Comparison of ENCODE assay signal across 1 cellular context in the genomic region with DNA sequence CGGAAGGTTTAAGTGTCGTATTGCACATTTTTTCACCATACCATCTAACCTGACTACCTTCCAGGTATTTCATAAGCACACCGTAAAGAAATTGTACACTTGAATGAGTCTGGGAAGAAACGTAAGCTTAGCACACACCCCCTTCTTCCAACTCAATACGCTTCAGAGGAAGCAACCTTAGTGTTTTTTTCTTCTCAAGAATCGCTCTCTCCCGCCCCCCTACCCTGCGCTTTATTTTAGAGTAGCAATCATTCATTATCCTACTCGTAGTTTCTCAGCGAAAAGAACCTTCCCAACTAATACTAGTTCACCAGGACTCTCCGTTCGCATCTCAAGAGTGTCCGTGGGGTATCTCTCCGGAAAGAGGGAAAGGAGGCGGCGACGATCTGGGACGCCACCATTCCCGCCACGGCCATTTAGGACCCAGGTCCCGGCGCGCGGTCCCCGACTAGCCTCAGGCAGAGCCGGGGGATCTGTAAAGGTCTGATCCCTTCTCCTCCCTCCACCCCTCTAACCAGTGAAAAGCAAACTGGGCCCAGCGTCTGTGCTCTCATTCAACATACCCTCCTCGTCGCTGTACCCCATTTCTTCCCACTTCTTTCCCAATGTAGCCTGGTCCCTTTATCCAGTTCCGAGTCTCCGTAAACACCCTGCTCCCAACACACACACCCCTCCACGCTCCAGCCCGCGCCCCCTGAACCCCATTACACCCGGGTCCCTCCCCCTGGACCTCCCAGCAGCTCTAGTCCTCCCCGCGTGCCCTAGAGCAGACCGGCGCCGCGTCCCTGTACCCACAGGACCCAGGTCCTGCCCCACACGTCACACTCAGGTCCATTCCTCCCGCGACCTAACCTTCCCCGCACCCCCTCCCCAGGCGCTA.
TF ChIP-seq lines count a peak whose summit lies in the region.

No MANE protein-coding gene starts in this region.

TF ChIP-seq in HEK293, 187 proteins besides CTCF, POLR2A, EP300 and RAD21 (continued from another document and continues in another):
- TF ChIP-seq, protein P1, sequence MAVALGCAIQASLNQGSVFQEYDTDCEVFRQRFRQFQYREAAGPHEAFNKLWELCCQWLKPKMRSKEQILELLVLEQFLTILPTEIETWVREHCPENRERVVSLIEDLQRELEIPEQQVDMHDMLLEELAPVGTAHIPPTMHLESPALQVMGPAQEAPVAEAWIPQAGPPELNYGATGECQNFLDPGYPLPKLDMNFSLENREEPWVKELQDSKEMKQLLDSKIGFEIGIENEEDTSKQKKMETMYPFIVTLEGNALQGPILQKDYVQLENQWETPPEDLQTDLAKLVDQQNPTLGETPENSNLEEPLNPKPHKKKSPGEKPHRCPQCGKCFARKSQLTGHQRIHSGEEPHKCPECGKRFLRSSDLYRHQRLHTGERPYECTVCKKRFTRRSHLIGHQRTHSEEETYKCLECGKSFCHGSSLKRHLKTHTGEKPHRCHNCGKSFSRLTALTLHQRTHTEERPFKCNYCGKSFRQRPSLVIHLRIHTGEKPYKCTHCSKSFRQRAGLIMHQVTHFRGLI (tag by site-specific recombination; IDR thresholded peaks at IDR 0.05) = no peak
- TF ChIP-seq ZNF10 (tag by site-specific recombination; IDR thresholded peaks at IDR 0.05) = no peak; the same call in 1 of the 2 replicates
- TF ChIP-seq MYNN (tag by site-specific recombination; IDR thresholded peaks at IDR 0.05; ENCODE audit: borderline replicate concordance) = no peak
- peak; percentile 22; the same call in 1 of the 2 replicates for TF ChIP-seq PRDM1 (tag by site-specific recombination; IDR thresholded peaks at IDR 0.05)
- TF ChIP-seq BCL11B (tag by site-specific recombination; IDR thresholded peaks at IDR 0.05; ENCODE audit: low read depth) = no peak
- TF ChIP-seq, protein P2, sequence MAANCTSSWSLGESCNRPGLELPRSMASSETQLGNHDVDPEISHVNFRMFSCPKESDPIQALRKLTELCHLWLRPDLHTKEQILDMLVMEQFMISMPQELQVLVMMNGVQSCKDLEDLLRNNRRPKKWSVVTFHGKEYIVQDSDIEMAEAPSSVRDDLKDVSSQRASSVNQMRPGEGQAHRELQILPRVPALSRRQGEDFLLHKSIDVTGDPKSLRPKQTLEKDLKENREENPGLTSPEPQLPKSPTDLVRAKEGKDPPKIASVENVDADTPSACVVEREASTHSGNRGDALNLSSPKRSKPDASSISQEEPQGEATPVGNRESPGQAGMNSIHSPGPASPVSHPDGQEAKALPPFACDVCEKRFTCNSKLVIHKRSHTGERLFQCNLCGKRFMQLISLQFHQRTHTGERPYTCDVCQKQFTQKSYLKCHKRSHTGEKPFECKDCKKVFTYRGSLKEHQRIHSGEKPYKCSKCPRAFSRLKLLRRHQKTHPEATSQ (tag by site-specific recombination; IDR thresholded peaks at IDR 0.05) = no peak; the same call in 1 of the 2 replicates
- 0 out of 2 replicates have a peak, but pooled peaks have one; percentile 8 for TF ChIP-seq ZFHX2 (tag by site-specific recombination; conservative IDR thresholded peaks at IDR 0.05)
- TF ChIP-seq, protein P3, sequence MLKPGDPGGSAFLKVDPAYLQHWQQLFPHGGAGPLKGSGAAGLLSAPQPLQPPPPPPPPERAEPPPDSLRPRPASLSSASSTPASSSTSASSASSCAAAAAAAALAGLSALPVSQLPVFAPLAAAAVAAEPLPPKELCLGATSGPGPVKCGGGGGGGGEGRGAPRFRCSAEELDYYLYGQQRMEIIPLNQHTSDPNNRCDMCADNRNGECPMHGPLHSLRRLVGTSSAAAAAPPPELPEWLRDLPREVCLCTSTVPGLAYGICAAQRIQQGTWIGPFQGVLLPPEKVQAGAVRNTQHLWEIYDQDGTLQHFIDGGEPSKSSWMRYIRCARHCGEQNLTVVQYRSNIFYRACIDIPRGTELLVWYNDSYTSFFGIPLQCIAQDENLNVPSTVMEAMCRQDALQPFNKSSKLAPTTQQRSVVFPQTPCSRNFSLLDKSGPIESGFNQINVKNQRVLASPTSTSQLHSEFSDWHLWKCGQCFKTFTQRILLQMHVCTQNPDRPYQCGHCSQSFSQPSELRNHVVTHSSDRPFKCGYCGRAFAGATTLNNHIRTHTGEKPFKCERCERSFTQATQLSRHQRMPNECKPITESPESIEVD (tag by site-specific recombination; IDR thresholded peaks at IDR 0.05) = no peak
- TF ChIP-seq ZNF140 (tag by site-specific recombination; IDR thresholded peaks at IDR 0.05) = no peak
- TF ChIP-seq ZNF184 (tag by site-specific recombination; IDR thresholded peaks at IDR 0.05) = no peak
- TF ChIP-seq HOXA7 (CRISPR knock-in tag; IDR thresholded peaks at IDR 0.05; ENCODE audit: borderline replicate concordance) = no peak
- TF ChIP-seq ZNF707 (tag by site-specific recombination; IDR thresholded peaks at IDR 0.05) = no peak
- no peak for TF ChIP-seq ZNF548 (tag by site-specific recombination; IDR thresholded peaks at IDR 0.05)
- TF ChIP-seq ZNF19 (tag by site-specific recombination; IDR thresholded peaks at IDR 0.05; ENCODE audit: low read depth) = no peak
- TF ChIP-seq WT1 (tag by site-specific recombination; IDR thresholded peaks at IDR 0.05) = 0 out of 2 replicates have a peak, but pooled peaks have one; percentile 54
- TF ChIP-seq ZNF530 (tag by site-specific recombination; IDR thresholded peaks at IDR 0.05; ENCODE audit: low read depth) = no peak
- TF ChIP-seq ZIC2 (tag by site-specific recombination; IDR thresholded peaks at IDR 0.05) = no peak
- TF ChIP-seq ZFP41 (tag by site-specific recombination; IDR thresholded peaks at IDR 0.05; ENCODE audit: borderline replicate concordance) = no peak
- TF ChIP-seq KLF16 (tag by site-specific recombination; IDR thresholded peaks at IDR 0.05) = peak; percentile 94
- TF ChIP-seq, protein P4, sequence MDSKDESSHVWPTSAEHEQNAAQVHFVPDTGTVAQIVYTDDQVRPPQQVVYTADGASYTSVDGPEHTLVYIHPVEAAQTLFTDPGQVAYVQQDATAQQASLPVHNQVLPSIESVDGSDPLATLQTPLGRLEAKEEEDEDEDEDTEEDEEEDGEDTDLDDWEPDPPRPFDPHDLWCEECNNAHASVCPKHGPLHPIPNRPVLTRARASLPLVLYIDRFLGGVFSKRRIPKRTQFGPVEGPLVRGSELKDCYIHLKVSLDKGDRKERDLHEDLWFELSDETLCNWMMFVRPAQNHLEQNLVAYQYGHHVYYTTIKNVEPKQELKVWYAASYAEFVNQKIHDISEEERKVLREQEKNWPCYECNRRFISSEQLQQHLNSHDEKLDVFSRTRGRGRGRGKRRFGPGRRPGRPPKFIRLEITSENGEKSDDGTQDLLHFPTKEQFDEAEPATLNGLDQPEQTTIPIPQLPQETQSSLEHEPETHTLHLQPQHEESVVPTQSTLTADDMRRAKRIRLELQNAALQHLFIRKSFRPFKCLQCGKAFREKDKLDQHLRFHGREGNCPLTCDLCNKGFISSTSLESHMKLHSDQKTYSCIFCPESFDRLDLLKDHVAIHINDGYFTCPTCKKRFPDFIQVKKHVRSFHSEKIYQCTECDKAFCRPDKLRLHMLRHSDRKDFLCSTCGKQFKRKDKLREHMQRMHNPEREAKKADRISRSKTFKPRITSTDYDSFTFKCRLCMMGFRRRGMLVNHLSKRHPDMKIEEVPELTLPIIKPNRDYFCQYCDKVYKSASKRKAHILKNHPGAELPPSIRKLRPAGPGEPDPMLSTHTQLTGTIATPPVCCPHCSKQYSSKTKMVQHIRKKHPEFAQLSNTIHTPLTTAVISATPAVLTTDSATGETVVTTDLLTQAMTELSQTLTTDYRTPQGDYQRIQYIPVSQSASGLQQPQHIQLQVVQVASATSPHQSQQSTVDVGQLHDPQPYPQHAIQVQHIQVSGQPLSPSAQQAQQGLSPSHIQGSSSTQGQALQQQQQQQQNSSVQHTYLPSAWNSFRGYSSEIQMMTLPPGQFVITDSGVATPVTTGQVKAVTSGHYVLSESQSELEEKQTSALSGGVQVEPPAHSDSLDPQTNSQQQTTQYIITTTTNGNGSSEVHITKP (tag by site-specific recombination; IDR thresholded peaks at IDR 0.05) = peak; percentile 90
- TF ChIP-seq ZNF394 (tag by site-specific recombination; IDR thresholded peaks at IDR 0.05; ENCODE audit: borderline replicate concordance) = no peak
- TF ChIP-seq OSR2 (tag by site-specific recombination; IDR thresholded peaks at IDR 0.05) = no peak
- no peak for TF ChIP-seq ZNF510 (tag by site-specific recombination; IDR thresholded peaks at IDR 0.05; ENCODE audit: insufficient replicate concordance)
- no peak for TF ChIP-seq ZNF133 (tag by site-specific recombination; IDR thresholded peaks at IDR 0.05)
- no peak for TF ChIP-seq ZNF16 (tag by site-specific recombination; IDR thresholded peaks at IDR 0.05; ENCODE audit: low read depth)
- TF ChIP-seq ZNF571 (tag by site-specific recombination; IDR thresholded peaks at IDR 0.05) = no peak
- TF ChIP-seq ZNF426 (tag by site-specific recombination; IDR thresholded peaks at IDR 0.05) = no peak
- TF ChIP-seq ZBTB7A (tag by site-specific recombination; IDR thresholded peaks at IDR 0.05; ENCODE audit: low read depth) = peak; percentile 87
- TF ChIP-seq ZNF544 (tag by site-specific recombination; IDR thresholded peaks at IDR 0.05) = no peak
- no peak; the same call in 1 of the 2 replicates for TF ChIP-seq ZNF558 (tag by site-specific recombination; IDR thresholded peaks at IDR 0.05)
- TF ChIP-seq ZNF776 (tag by site-specific recombination; IDR thresholded peaks at IDR 0.05; ENCODE audit: borderline replicate concordance) = no peak
- TF ChIP-seq, protein P5, sequence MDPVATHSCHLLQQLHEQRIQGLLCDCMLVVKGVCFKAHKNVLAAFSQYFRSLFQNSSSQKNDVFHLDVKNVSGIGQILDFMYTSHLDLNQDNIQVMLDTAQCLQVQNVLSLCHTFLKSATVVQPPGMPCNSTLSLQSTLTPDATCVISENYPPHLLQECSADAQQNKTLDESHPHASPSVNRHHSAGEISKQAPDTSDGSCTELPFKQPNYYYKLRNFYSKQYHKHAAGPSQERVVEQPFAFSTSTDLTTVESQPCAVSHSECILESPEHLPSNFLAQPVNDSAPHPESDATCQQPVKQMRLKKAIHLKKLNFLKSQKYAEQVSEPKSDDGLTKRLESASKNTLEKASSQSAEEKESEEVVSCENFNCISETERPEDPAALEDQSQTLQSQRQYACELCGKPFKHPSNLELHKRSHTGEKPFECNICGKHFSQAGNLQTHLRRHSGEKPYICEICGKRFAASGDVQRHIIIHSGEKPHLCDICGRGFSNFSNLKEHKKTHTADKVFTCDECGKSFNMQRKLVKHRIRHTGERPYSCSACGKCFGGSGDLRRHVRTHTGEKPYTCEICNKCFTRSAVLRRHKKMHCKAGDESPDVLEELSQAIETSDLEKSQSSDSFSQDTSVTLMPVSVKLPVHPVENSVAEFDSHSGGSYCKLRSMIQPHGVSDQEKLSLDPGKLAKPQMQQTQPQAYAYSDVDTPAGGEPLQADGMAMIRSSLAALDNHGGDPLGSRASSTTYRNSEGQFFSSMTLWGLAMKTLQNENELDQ (tag by site-specific recombination; IDR thresholded peaks at IDR 0.05; ENCODE audit: low read depth) = no peak
- no peak for TF ChIP-seq SCRT2 (tag by site-specific recombination; IDR thresholded peaks at IDR 0.05)
- no peak for TF ChIP-seq ZNF670 (tag by site-specific recombination; IDR thresholded peaks at IDR 0.05; ENCODE audit: low read depth)
- TF ChIP-seq ZNF501 (tag by site-specific recombination; IDR thresholded peaks at IDR 0.05) = peak; percentile 54
- no peak for TF ChIP-seq ZNF791 (tag by site-specific recombination; IDR thresholded peaks at IDR 0.05)
- TF ChIP-seq ZNF239 (tag by site-specific recombination; IDR thresholded peaks at IDR 0.05) = 0 out of 2 replicates have a peak, but pooled peaks have one; percentile 29
- TF ChIP-seq ZFP3 (tag by site-specific recombination; IDR thresholded peaks at IDR 0.05; ENCODE audit: low read depth) = no peak
- no peak for TF ChIP-seq ZNF830 (tag by site-specific recombination; IDR thresholded peaks at IDR 0.05; ENCODE audit: low read depth)
- TF ChIP-seq ZFP69B (tag by site-specific recombination; IDR thresholded peaks at IDR 0.05) = peak; percentile 73
- no peak; the same call in 1 of the 2 replicates for TF ChIP-seq ZNF768 (tag by site-specific recombination; IDR thresholded peaks at IDR 0.05)
- peak; percentile 45; the same call in 1 of the 2 replicates for TF ChIP-seq KLF1 (tag by site-specific recombination; IDR thresholded peaks at IDR 0.05)
- peak; percentile 70 for TF ChIP-seq ZBTB17 (tag by site-specific recombination; IDR thresholded peaks at IDR 0.05)
- TF ChIP-seq, protein P6, sequence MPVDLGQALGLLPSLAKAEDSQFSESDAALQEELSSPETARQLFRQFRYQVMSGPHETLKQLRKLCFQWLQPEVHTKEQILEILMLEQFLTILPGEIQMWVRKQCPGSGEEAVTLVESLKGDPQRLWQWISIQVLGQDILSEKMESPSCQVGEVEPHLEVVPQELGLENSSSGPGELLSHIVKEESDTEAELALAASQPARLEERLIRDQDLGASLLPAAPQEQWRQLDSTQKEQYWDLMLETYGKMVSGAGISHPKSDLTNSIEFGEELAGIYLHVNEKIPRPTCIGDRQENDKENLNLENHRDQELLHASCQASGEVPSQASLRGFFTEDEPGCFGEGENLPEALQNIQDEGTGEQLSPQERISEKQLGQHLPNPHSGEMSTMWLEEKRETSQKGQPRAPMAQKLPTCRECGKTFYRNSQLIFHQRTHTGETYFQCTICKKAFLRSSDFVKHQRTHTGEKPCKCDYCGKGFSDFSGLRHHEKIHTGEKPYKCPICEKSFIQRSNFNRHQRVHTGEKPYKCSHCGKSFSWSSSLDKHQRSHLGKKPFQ (tag by site-specific recombination; IDR thresholded peaks at IDR 0.05) = no peak
- TF ChIP-seq ZNF2 (tag by site-specific recombination; IDR thresholded peaks at IDR 0.05) = peak; percentile 62
- TF ChIP-seq ZNF146 (tag by site-specific recombination; IDR thresholded peaks at IDR 0.05) = peak; percentile 40; the same call in 1 of the 2 replicates
- no peak for TF ChIP-seq ZNF555 (tag by site-specific recombination; conservative IDR thresholded peaks at IDR 0.05)
- TF ChIP-seq ZSCAN30 (tag by site-specific recombination; IDR thresholded peaks at IDR 0.05) = no peak
- no peak for TF ChIP-seq ZFP37 (tag by site-specific recombination; IDR thresholded peaks at IDR 0.05)
- TF ChIP-seq ZNF610 (tag by site-specific recombination; IDR thresholded peaks at IDR 0.05; ENCODE audit: borderline replicate concordance) = no peak
- TF ChIP-seq ZNF677 (tag by site-specific recombination; IDR thresholded peaks at IDR 0.05) = no peak
- no peak for TF ChIP-seq FEZF1 (tag by site-specific recombination; IDR thresholded peaks at IDR 0.05)
- TF ChIP-seq, protein P7, sequence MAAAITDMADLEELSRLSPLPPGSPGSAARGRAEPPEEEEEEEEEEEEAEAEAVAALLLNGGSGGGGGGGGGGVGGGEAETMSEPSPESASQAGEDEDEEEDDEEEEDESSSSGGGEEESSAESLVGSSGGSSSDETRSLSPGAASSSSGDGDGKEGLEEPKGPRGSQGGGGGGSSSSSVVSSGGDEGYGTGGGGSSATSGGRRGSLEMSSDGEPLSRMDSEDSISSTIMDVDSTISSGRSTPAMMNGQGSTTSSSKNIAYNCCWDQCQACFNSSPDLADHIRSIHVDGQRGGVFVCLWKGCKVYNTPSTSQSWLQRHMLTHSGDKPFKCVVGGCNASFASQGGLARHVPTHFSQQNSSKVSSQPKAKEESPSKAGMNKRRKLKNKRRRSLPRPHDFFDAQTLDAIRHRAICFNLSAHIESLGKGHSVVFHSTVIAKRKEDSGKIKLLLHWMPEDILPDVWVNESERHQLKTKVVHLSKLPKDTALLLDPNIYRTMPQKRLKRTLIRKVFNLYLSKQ (tag by site-specific recombination; IDR thresholded peaks at IDR 0.05; ENCODE audit: borderline replicate concordance) = peak; percentile 63; the same call in 1 of the 2 replicates
- TF ChIP-seq KLF8 (tag by site-specific recombination; IDR thresholded peaks at IDR 0.05) = no peak; the same call in 1 of the 2 replicates
- peak; percentile 86 for TF ChIP-seq ZNF366 (tag by site-specific recombination; conservative IDR thresholded peaks at IDR 0.05)
- TF ChIP-seq ZNF214 (tag by site-specific recombination; IDR thresholded peaks at IDR 0.05; ENCODE audit: borderline replicate concordance) = no peak
